In the genomic region with DNA sequence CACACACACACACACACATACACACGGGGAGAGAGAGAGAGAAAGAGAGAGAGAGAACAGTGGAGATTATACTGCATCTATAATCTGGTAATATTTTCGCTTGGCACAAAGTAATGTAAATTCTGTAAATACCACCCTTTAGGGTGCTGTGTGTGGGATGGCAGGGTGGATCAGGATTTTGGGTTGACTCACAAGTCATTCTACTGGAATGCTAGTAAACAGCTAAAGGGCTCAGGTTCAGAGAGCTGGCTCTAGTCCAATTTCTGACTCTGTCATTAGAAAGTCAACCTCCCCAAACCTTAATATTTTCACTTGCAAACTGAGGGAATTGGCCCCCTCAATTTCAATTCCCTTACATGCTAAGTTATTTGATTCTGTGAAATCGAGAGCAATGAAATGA, we compare ENCODE assay signal across 19 cellular contexts.
"Had no signal": no experiment of that assay in that cellular context is flagged by ENCODE, and none has a peak within 500 bp of the region (broad histone marks: within the 10 kb centered on the region; RNA-seq: fewer than 3 reads in every experiment).

No MANE protein-coding gene starts in this region.

- DNase-seq: activated CD4-positive, alpha-beta T cell treated with anti-CD3 and anti-CD28 coated beads for 1 hour; activated CD4-positive, alpha-beta T cell treated with anti-CD3 and anti-CD28 coated beads, Interleukin-2, amount 50 U/mL, for 4 hours; activated naive CD4-positive, alpha-beta T cell treated with anti-CD3 and anti-CD28 coated beads for 36 hours; activated T-cell treated with anti-CD3 and anti-CD28 coated beads for 4 hours; erythroblast; hippocampal formation; left lung; mucosa of descending colon; naive thymus-derived CD4-positive, alpha-beta T cell; stimulated activated CD4-positive, alpha-beta T cell treated with anti-CD3 and anti-CD28 coated beads, Interleukin-12 subunit alpha, Interleukin-12 subunit beta, amount 100 ng/mL, for 4 hours; stimulated activated CD4-positive, alpha-beta T cell treated with anti-CD3 and anti-CD28 coated beads, Interleukin-2, amount 100 ng/mL, for 24 hours; T1000 had no signal

- H3K36me3 ChIP-seq: ascending aorta, cardiac muscle cell, left lung, thoracic aorta had no signal

- H3K9me3 ChIP-seq: ascending aorta, left lung, mucosa of descending colon, thoracic aorta had no signal

- H3K27me3 Mint-ChIP-seq: memory B cell had no signal

- ATAC-seq: left lung; mucosa of descending colon; naive thymus-derived CD4-positive, alpha-beta T cell; stimulated activated effector memory CD8-positive, alpha-beta T cell treated with anti-CD3 and anti-CD28 coated beads, Interleukin-12 subunit alpha, Interleukin-12 subunit beta, amount 100 ng/mL, for 72 hours had no signal

- H3K36me3 Mint-ChIP-seq: memory B cell; naive thymus-derived CD4-positive, alpha-beta T cell; stimulated activated effector memory CD8-positive, alpha-beta T cell treated with anti-CD3 and anti-CD28 coated beads, Interleukin-12 subunit alpha, Interleukin-12 subunit beta, amount 100 ng/mL, for 72 hours had no signal

- H3K27ac ChIP-seq: ascending aorta, cardiac muscle cell, left lung, parathyroid adenoma, thoracic aorta had no signal

- H3K9me3 Mint-ChIP-seq: activated naive CD4-positive, alpha-beta T cell treated with anti-CD3 and anti-CD28 coated beads for 36 hours; activated T-helper 2 cell treated with anti-CD3 and anti-CD28 coated beads, Interferon-gamma antibody, Interleukin-2, Interleukin-4, amounts not matched to agents 10 μg/mL and 5 μg/mL and 100 μg/mL, durations not matched to agents 14 hours and 24 hours and 36 hours; memory B cell; naive thymus-derived CD4-positive, alpha-beta T cell; stimulated activated effector memory CD8-positive, alpha-beta T cell treated with anti-CD3 and anti-CD28 coated beads, Interleukin-12 subunit alpha, Interleukin-12 subunit beta, amount 100 ng/mL, for 72 hours had no signal

- H3K27ac Mint-ChIP-seq: activated naive CD4-positive, alpha-beta T cell treated with anti-CD3 and anti-CD28 coated beads for 36 hours; activated T-helper 2 cell treated with anti-CD3 and anti-CD28 coated beads, Interferon-gamma antibody, Interleukin-2, Interleukin-4, amounts not matched to agents 10 μg/mL and 5 μg/mL and 100 μg/mL, durations not matched to agents 14 hours and 24 hours and 36 hours; memory B cell; naive thymus-derived CD4-positive, alpha-beta T cell; stimulated activated effector memory CD8-positive, alpha-beta T cell treated with anti-CD3 and anti-CD28 coated beads, Interleukin-12 subunit alpha, Interleukin-12 subunit beta, amount 100 ng/mL, for 72 hours had no signal

- H3K4me3 ChIP-seq: ascending aorta, cardiac muscle cell, left lung, mucosa of descending colon, thoracic aorta had no signal

- H2AFZ ChIP-seq: parathyroid adenoma had no signal

- H3K4me3 Mint-ChIP-seq: activated naive CD4-positive, alpha-beta T cell treated with anti-CD3 and anti-CD28 coated beads for 36 hours; memory B cell; naive thymus-derived CD4-positive, alpha-beta T cell; stimulated activated effector memory CD8-positive, alpha-beta T cell treated with anti-CD3 and anti-CD28 coated beads, Interleukin-12 subunit alpha, Interleukin-12 subunit beta, amount 100 ng/mL, for 72 hours had no signal

- H3K27me3 ChIP-seq: ascending aorta, cardiac muscle cell, left lung had no signal

- H3K4me1 ChIP-seq: ascending aorta, left lung, parathyroid adenoma had no signal

- H3K4me1 Mint-ChIP-seq: memory B cell; naive thymus-derived CD4-positive, alpha-beta T cell; stimulated activated effector memory CD8-positive, alpha-beta T cell treated with anti-CD3 and anti-CD28 coated beads, Interleukin-12 subunit alpha, Interleukin-12 subunit beta, amount 100 ng/mL, for 72 hours had no signal

- H3K79me2 ChIP-seq: parathyroid adenoma had no signal

- H3K9ac ChIP-seq: parathyroid adenoma had no signal
